Comparison of ENCODE assay signal across 1 cellular context in genomic region chr14:102518063-102518648, GRCh38.
TF ChIP-seq lines count a peak whose summit lies in the region.

No MANE protein-coding gene starts in this region.

TF ChIP-seq in WTC11, 78 proteins besides CTCF, POLR2A, EP300 and RAD21 (continued from another document):
- TF ChIP-seq, protein P1, sequence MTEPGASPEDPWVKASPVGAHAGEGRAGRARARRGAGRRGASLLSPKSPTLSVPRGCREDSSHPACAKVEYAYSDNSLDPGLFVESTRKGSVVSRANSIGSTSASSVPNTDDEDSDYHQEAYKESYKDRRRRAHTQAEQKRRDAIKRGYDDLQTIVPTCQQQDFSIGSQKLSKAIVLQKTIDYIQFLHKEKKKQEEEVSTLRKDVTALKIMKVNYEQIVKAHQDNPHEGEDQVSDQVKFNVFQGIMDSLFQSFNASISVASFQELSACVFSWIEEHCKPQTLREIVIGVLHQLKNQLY (CRISPR knock-in tag; IDR thresholded peaks at IDR 0.05) = no peak
- no peak for TF ChIP-seq TP53 (CRISPR knock-in tag; IDR thresholded peaks at IDR 0.05)
